ENCODE assay signal across 18 cellular contexts in the genomic region with DNA sequence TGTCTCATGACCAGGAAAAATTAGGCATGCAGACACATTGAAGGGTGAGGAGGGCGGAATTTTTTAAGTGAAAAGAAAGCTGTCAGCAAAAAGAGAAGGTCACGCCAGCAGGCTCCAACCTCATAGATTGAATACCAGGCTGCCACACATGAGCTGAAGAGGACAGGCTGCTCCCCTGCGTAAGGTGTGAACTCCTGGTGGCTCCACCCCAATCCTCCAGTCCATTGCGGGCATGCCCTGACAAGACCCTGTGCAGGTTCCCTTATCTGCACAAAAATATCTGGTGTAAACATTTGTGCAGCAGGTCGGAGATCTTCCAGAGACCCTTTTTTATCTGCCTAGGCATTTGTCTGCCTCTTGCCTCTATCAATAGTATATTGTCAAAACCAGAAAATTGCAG.
"Had no signal": no experiment of that assay in that cellular context is flagged by ENCODE, and none has a peak within 500 bp of the region (broad histone marks: within the 10 kb centered on the region; RNA-seq: fewer than 3 reads in every experiment).

No MANE protein-coding gene starts in this region.

- H3K4me1 ChIP-seq: gastrocnemius medialis, heart right ventricle, parathyroid adenoma had no signal

- H3K9me3 Mint-ChIP-seq: activated B cell treated with CpG ODN at 0.5 μM for 24 hours; activated CD4-positive, alpha-beta T cell treated with anti-CD3 and anti-CD28 coated beads, Interleukin-2, amount 10 ng/mL, durations not matched to agents 24 days and 14 days; activated naive CD8-positive, alpha-beta T cell treated with anti-CD3 and anti-CD28 coated beads for 36 hours; naive B cell; stimulated activated effector memory CD8-positive, alpha-beta T cell treated with anti-CD3 and anti-CD28 coated beads, Interleukin-12 subunit alpha, Interleukin-12 subunit beta, amount 100 ng/mL, for 72 hours had no signal

- H3K27me3 Mint-ChIP-seq: activated B cell treated with CpG ODN at 0.5 μM for 24 hours; activated CD4-positive, alpha-beta T cell treated with anti-CD3 and anti-CD28 coated beads, Interleukin-2, amount 10 ng/mL, durations not matched to agents 24 days and 14 days; activated naive CD8-positive, alpha-beta T cell treated with anti-CD3 and anti-CD28 coated beads for 36 hours; brain; naive B cell; T-helper 17 cell had no signal

- H3K9me3 ChIP-seq: gastrocnemius medialis had no signal

- H3K27ac ChIP-seq: gastrocnemius medialis, heart right ventricle, parathyroid adenoma had no signal

- H3K4me3 ChIP-seq: gastrocnemius medialis, heart right ventricle had no signal

- DNase-seq: activated B cell treated with CpG ODN at 0.5 μM for 24 hours; activated CD4-positive, alpha-beta T cell treated with anti-CD3 and anti-CD28 coated beads, Interleukin-2, amount 10 ng/mL, durations not matched to agents 24 days and 14 days; activated CD8-positive, alpha-beta memory T cell treated with anti-CD3 and anti-CD28 coated beads, Interleukin-2, amount 50 U/mL, for 4 hours; activated CD8-positive, alpha-beta T cell treated with anti-CD3 and anti-CD28 coated beads, Interleukin-2, amount 10 ng/mL, durations not matched to agents 7 days and 5 days; activated gamma-delta T cell; activated naive CD8-positive, alpha-beta T cell treated with anti-CD3 and anti-CD28 coated beads for 36 hours; activated T-cell treated with anti-CD3 and anti-CD28 coated beads, Interleukin-2, amount 50 U/mL, for 48 hours; cortex of kidney; effector CD8-positive, alpha-beta T cell; gastrocnemius medialis; heart right ventricle; naive B cell; stimulated activated CD4-positive, alpha-beta T cell treated with anti-CD3 and anti-CD28 coated beads, Interleukin-12 subunit alpha, Interleukin-12 subunit beta, amount 100 ng/mL, for 4 hours; T-helper 17 cell had no signal

- H3K36me3 Mint-ChIP-seq: activated naive CD8-positive, alpha-beta T cell treated with anti-CD3 and anti-CD28 coated beads for 36 hours; naive B cell; stimulated activated effector memory CD8-positive, alpha-beta T cell treated with anti-CD3 and anti-CD28 coated beads, Interleukin-12 subunit alpha, Interleukin-12 subunit beta, amount 100 ng/mL, for 72 hours had no signal

- H2AFZ ChIP-seq: parathyroid adenoma had no signal

- H3K27me3 ChIP-seq: gastrocnemius medialis, heart right ventricle had no signal

- H3K9ac ChIP-seq: parathyroid adenoma had no signal

- H3K4me1 Mint-ChIP-seq: activated B cell treated with CpG ODN at 0.5 μM for 24 hours; activated CD4-positive, alpha-beta T cell treated with anti-CD3 and anti-CD28 coated beads, Interleukin-2, amount 10 ng/mL, durations not matched to agents 24 days and 14 days; activated naive CD8-positive, alpha-beta T cell treated with anti-CD3 and anti-CD28 coated beads for 36 hours; brain; naive B cell; stimulated activated effector memory CD8-positive, alpha-beta T cell treated with anti-CD3 and anti-CD28 coated beads, Interleukin-12 subunit alpha, Interleukin-12 subunit beta, amount 100 ng/mL, for 72 hours had no signal

- H3K79me2 ChIP-seq: parathyroid adenoma had no signal

- ATAC-seq: activated CD8-positive, alpha-beta T cell treated with anti-CD3 and anti-CD28 coated beads, Interleukin-2, amount 10 ng/mL, durations not matched to agents 7 days and 5 days; gastrocnemius medialis; heart right ventricle; left lobe of liver; stimulated activated effector memory CD8-positive, alpha-beta T cell treated with anti-CD3 and anti-CD28 coated beads, Interleukin-12 subunit alpha, Interleukin-12 subunit beta, amount 100 ng/mL, for 72 hours; T-helper 17 cell had no signal

- H3K27ac Mint-ChIP-seq: activated B cell treated with CpG ODN at 0.5 μM for 24 hours; activated CD4-positive, alpha-beta T cell treated with anti-CD3 and anti-CD28 coated beads, Interleukin-2, amount 10 ng/mL, durations not matched to agents 24 days and 14 days; activated CD8-positive, alpha-beta T cell treated with anti-CD3 and anti-CD28 coated beads, Interleukin-2, amount 10 ng/mL, durations not matched to agents 7 days and 5 days; activated naive CD8-positive, alpha-beta T cell treated with anti-CD3 and anti-CD28 coated beads for 36 hours; brain; stimulated activated effector memory CD8-positive, alpha-beta T cell treated with anti-CD3 and anti-CD28 coated beads, Interleukin-12 subunit alpha, Interleukin-12 subunit beta, amount 100 ng/mL, for 72 hours; T-helper 17 cell had no signal

- H3K36me3 ChIP-seq: gastrocnemius medialis, heart right ventricle had no signal

- H3K4me3 Mint-ChIP-seq: activated B cell treated with CpG ODN at 0.5 μM for 24 hours; activated CD4-positive, alpha-beta T cell treated with anti-CD3 and anti-CD28 coated beads, Interleukin-2, amount 10 ng/mL, durations not matched to agents 24 days and 14 days; activated CD8-positive, alpha-beta T cell treated with anti-CD3 and anti-CD28 coated beads, Interleukin-2, amount 10 ng/mL, durations not matched to agents 7 days and 5 days; activated naive CD8-positive, alpha-beta T cell treated with anti-CD3 and anti-CD28 coated beads for 36 hours; brain; naive B cell; stimulated activated effector memory CD8-positive, alpha-beta T cell treated with anti-CD3 and anti-CD28 coated beads, Interleukin-12 subunit alpha, Interleukin-12 subunit beta, amount 100 ng/mL, for 72 hours; T-helper 17 cell had no signal
